ENCODE assay signal across 16 cellular contexts in the genomic region with DNA sequence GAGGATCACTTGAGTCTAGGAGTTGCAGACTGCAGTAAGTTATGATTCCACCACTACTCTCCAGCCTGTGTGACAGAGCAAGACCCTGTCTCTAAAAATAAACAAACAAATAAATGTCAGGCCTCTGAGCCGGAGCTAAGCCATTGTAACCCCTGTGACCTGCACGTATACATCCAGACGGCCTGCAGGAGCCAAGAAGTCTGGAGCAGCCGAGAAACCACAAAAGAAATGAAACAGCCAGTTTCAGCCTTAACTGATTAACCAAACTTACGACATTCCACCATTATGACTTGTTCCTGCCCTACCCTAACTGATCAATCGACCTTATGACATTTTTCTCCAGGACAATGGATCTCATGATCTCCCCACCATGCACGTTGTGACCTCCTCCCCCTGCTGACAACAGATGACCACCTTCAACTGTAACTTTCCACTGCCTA.
"Had no signal": no experiment of that assay in that cellular context is flagged by ENCODE, and none has a peak within 500 bp of the region (broad histone marks: within the 10 kb centered on the region; RNA-seq: fewer than 3 reads in every experiment).

No MANE protein-coding gene starts in this region.

- DNase-seq: activated CD4-positive, alpha-beta T cell treated with anti-CD3 and anti-CD28 coated beads for 36 hours; activated CD4-positive, alpha-beta T cell treated with anti-CD3 and anti-CD28 coated beads, Interleukin-2, amount 50 U/mL, for 48 hours; activated gamma-delta T cell; adrenal gland; effector memory CD8-positive, alpha-beta T cell; left cardiac atrium; midbrain; occipital lobe; stimulated activated CD4-positive, alpha-beta T cell treated with anti-CD3 and anti-CD28 coated beads, Interleukin-4, amount 100 ng/mL, for 1 hour; stimulated activated naive CD8-positive, alpha-beta T cell treated with anti-CD3 and anti-CD28 coated beads, Interleukin-15, amount 100 ng/mL, for 72 hours had no signal

- H3K4me1 ChIP-seq: adrenal gland, suprapubic skin had no signal

- ATAC-seq: activated CD4-positive, alpha-beta T cell treated with anti-CD3 and anti-CD28 coated beads for 36 hours; activated naive CD4-positive, alpha-beta T cell treated with anti-CD3 and anti-CD28 coated beads, Interleukin-2, amount 50 U/mL, for 72 hours; effector memory CD8-positive, alpha-beta T cell; left cardiac atrium; stimulated activated naive CD8-positive, alpha-beta T cell treated with anti-CD3 and anti-CD28 coated beads, Interleukin-15, amount 100 ng/mL, for 72 hours had no signal

- H3K4me3 ChIP-seq: adrenal gland, cardiac muscle cell, lung, skin epidermis, suprapubic skin had no signal

- H3K9me3 ChIP-seq: adrenal gland, suprapubic skin had no signal

- H3K27ac ChIP-seq: adrenal gland, cardiac muscle cell, skin epidermis, suprapubic skin had no signal

- H3K27ac Mint-ChIP-seq: activated CD4-positive, alpha-beta T cell treated with anti-CD3 and anti-CD28 coated beads for 36 hours; activated naive CD4-positive, alpha-beta T cell treated with anti-CD3 and anti-CD28 coated beads, Interleukin-2, amount 50 U/mL, for 72 hours; effector memory CD8-positive, alpha-beta T cell; stimulated activated naive CD8-positive, alpha-beta T cell treated with anti-CD3 and anti-CD28 coated beads, Interleukin-15, amount 100 ng/mL, for 72 hours; type B pancreatic cell had no signal

- H3K4me3 Mint-ChIP-seq: activated CD4-positive, alpha-beta T cell treated with anti-CD3 and anti-CD28 coated beads for 36 hours; effector memory CD8-positive, alpha-beta T cell; stimulated activated naive CD8-positive, alpha-beta T cell treated with anti-CD3 and anti-CD28 coated beads, Interleukin-15, amount 100 ng/mL, for 72 hours; type B pancreatic cell had no signal

- H3K36me3 ChIP-seq: adrenal gland, cardiac muscle cell, suprapubic skin had no signal

- H3K9me3 Mint-ChIP-seq: activated naive CD4-positive, alpha-beta T cell treated with anti-CD3 and anti-CD28 coated beads, Interleukin-2, amount 50 U/mL, for 72 hours; effector memory CD8-positive, alpha-beta T cell; stimulated activated naive CD8-positive, alpha-beta T cell treated with anti-CD3 and anti-CD28 coated beads, Interleukin-15, amount 100 ng/mL, for 72 hours; type B pancreatic cell had no signal

- H3K27me3 ChIP-seq: cardiac muscle cell had no signal

- H3K36me3 Mint-ChIP-seq: activated naive CD4-positive, alpha-beta T cell treated with anti-CD3 and anti-CD28 coated beads, Interleukin-2, amount 50 U/mL, for 72 hours; type B pancreatic cell had no signal
